17 cellular contexts compared by ENCODE assay signal in the genomic region with DNA sequence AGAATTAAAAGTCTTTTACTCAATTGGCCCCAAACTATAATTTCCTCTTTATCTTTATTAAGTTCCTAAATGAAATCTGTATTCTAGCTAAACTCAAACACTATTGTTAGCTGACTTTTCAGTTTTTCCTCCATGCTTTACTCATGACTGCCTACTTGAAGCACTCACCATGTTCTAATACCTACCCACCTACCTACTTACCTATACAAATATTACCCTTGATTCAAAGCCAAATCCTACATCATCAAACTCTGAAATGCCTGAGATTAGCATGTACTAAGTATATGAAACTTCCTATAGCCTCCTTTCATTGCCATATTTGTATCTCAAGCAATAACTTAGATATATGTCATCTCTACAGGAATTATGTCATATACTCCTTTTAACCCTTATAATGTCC.
A peak's percentile ranks its signal among the peaks of the same experiment; 100 is the strongest.
DNase-seq lines count a peak whose midpoint lies in the region; ATAC-seq and TF ChIP-seq lines count a peak whose summit lies in the region.
"Had no signal": no experiment of that assay in that cellular context is flagged by ENCODE, and none has a peak within 500 bp of the region (broad histone marks: within the 10 kb centered on the region; RNA-seq: fewer than 3 reads in every experiment).

No MANE protein-coding gene starts in this region.

- DNase-seq in NCI-H2029 treated with DMSO at 0.1 percent for 48 hours (lab: John Stamatoyannopoulos, UW) (peak; percentile 23), astrocyte of the hippocampus (ENCODE audit: low read depth, low spot score) (peak; percentile 6), left lung (no peak), thyroid gland (no peak), C1 segment of cervical spinal cord (lab: John Stamatoyannopoulos, UW) (no peak)
- DNase-seq in activated CD8-positive, alpha-beta T cell treated with anti-CD3 and anti-CD28 coated beads, Interleukin-2, amount 10 ng/mL, durations not matched to agents 7 days and 5 days = no peak
- DNase-seq: activated CD4-positive, alpha-beta T cell treated with anti-CD3 and anti-CD28 coated beads, Interleukin-2, amount 50 U/mL, for 4 hours; activated T-cell treated with anti-CD3 and anti-CD28 coated beads for 4 hours; colonic mucosa; KG1; NK-92 treated with Interleukin-12 subunit alpha and Interleukin-12 subunit beta, amount 100 ng/mL, for 24 hours; stimulated activated CD4-positive, alpha-beta T cell treated with anti-CD3 and anti-CD28 coated beads, Interleukin-4, amount 100 ng/mL, for 24 hours; T-helper 1 cell had no signal

- H3K4me1 ChIP-seq in left lung (no peaks in the 10 kb centered on the region), thyroid gland (peaks cover 20 to 23% of the 10 kb centered on the region in 2 donors)
- H3K4me1 ChIP-seq: colonic mucosa had no signal

- TF ChIP-seq POLR2A in thyroid gland (IDR thresholded peaks at IDR 0.05) = no peak

- H3K4me3 ChIP-seq in left lung (no peak overlapping the region), thyroid gland (replicated peaks in 1 of 3) (no peak overlapping the region)
- H3K4me3 ChIP-seq: BLaER1, colonic mucosa, ovary, skin epidermis had no signal

- H3K27me3 ChIP-seq in left lung (no peaks in the 10 kb centered on the region), thyroid gland (no peaks in the 10 kb centered on the region)
- H3K27me3 ChIP-seq: BLaER1, colonic mucosa, ovary had no signal

- no peak overlapping the region for H3K4me3 Mint-ChIP-seq in activated CD8-positive, alpha-beta T cell treated with anti-CD3 and anti-CD28 coated beads, Interleukin-2, amount 10 ng/mL, durations not matched to agents 7 days and 5 days

- POLR2A ChIA-PET in activated CD8-positive, alpha-beta T cell treated with anti-CD3 and anti-CD28 coated beads, Interleukin-2, amount 10 ng/mL, durations not matched to agents 7 days and 5 days (lab: Charles Lee) = no interaction called here

- peak; percentile 57 for ATAC-seq in left lung
- ATAC-seq in activated CD8-positive, alpha-beta T cell treated with anti-CD3 and anti-CD28 coated beads, Interleukin-2, amount 10 ng/mL, durations not matched to agents 7 days and 5 days = no peak
- ATAC-seq in GM18517 (IDR thresholded peaks at IDR 0.05; ENCODE audit: unreplicated experiment) = no peak

- intact Hi-C loops in left lung (cut with DNase I) = no loop called here
- intact Hi-C loops in thyroid gland (cut with DNase I) = no loop called here

- no peaks in the 10 kb centered on the region for H3K9me3 ChIP-seq in left lung
- no peaks in the 10 kb centered on the region for H3K9me3 ChIP-seq in thyroid gland
- H3K9me3 ChIP-seq: BLaER1, colonic mucosa, ovary had no signal

- no peak overlapping the region for H3K27ac Mint-ChIP-seq in activated CD8-positive, alpha-beta T cell treated with anti-CD3 and anti-CD28 coated beads, Interleukin-2, amount 10 ng/mL, durations not matched to agents 7 days and 5 days

- no peaks in the 10 kb centered on the region for H3K36me3 Mint-ChIP-seq in activated CD8-positive, alpha-beta T cell treated with anti-CD3 and anti-CD28 coated beads, Interleukin-2, amount 10 ng/mL, durations not matched to agents 7 days and 5 days (ENCODE audit: low read depth)

- no peaks in the 10 kb centered on the region for H3K36me3 ChIP-seq in left lung
- H3K36me3 ChIP-seq in thyroid gland = no peaks in the 10 kb centered on the region
- H3K36me3 ChIP-seq: BLaER1, colonic mucosa, ovary had no signal

- H3K27ac ChIP-seq in left lung = peak overlapping the region; percentile 67 to 82
- H3K27ac ChIP-seq in thyroid gland = peak overlapping the region; percentile 87 to 95 (median 89)
- H3K27ac ChIP-seq: BLaER1, colonic mucosa had no signal

- CTCF ChIA-PET in activated CD8-positive, alpha-beta T cell treated with anti-CD3 and anti-CD28 coated beads, Interleukin-2, amount 10 ng/mL, durations not matched to agents 7 days and 5 days (lab: Charles Lee) = no interaction called here

- TF ChIP-seq CTCF in left lung (IDR thresholded peaks at IDR 0.05) (no peak), thyroid gland (IDR thresholded peaks at IDR 0.05) (no peak)

- H3K27me3 Mint-ChIP-seq in activated CD8-positive, alpha-beta T cell treated with anti-CD3 and anti-CD28 coated beads, Interleukin-2, amount 10 ng/mL, durations not matched to agents 7 days and 5 days (ENCODE audit: low read depth) = no peaks in the 10 kb centered on the region

- H3K4me1 Mint-ChIP-seq in activated CD8-positive, alpha-beta T cell treated with anti-CD3 and anti-CD28 coated beads, Interleukin-2, amount 10 ng/mL, durations not matched to agents 7 days and 5 days (ENCODE audit: low read depth) = no peaks in the 10 kb centered on the region

- H3K9me3 Mint-ChIP-seq in activated CD8-positive, alpha-beta T cell treated with anti-CD3 and anti-CD28 coated beads, Interleukin-2, amount 10 ng/mL, durations not matched to agents 7 days and 5 days (ENCODE audit: insufficient read depth) = no peaks in the 10 kb centered on the region

Comparison
In these comparisons a context has a peak if more than half of its experiments do, and no peak if none do; other contexts are left out.
1. DNase-seq: peak in NCI-H2029 treated with DMSO at 0.1 percent for 48 hours (single experiment) and astrocyte of the hippocampus (single experiment); none in left lung (0 of 2), thyroid gland (0 of 2), activated CD8-positive, alpha-beta T cell treated with anti-CD3 and anti-CD28 coated beads, Interleukin-2, amount 10 ng/mL, durations not matched to agents 7 days and 5 days (single experiment) and C1 segment of cervical spinal cord (0 of 14).